ENCODE assay signal across 8 cellular contexts in genomic region chr2:174699993-174700766, GRCh38.
DNase-seq lines count a peak whose midpoint lies in the region; ATAC-seq and TF ChIP-seq lines count a peak whose summit lies in the region.

No MANE protein-coding gene starts in this region.

- no peak overlapping the region for H3K4me2 ChIP-seq in parathyroid adenoma (ENCODE audit: low read length)

- H3K9me3 ChIP-seq in parathyroid adenoma (ENCODE audit: control insufficient read depth, low read length), result no peaks in the 10 kb centered on the region

- DNase-seq in DMS114 treated with DMSO at 0.1 percent for 48 hours (lab: John Stamatoyannopoulos, UW; ENCODE audit: unreplicated experiment), result peak; percentile 30
- peak; percentile 33 for DNase-seq in NCI-H2029 (lab: John Stamatoyannopoulos, UW)
- peak in 1 of 2 donors; percentile 18 for DNase-seq in foreskin keratinocyte
- DNase-seq in activated CD4-positive, CD25-positive, alpha-beta regulatory T cell treated with anti-CD3 and anti-CD28 coated beads, Interleukin-2, amount 50 U/mL, for 72 hours, result no peak

- no peak overlapping the region for H2AFZ ChIP-seq in parathyroid adenoma

- H3K9ac ChIP-seq in parathyroid adenoma, result no peak overlapping the region

- H3K79me2 ChIP-seq in parathyroid adenoma, result no peaks in the 10 kb centered on the region

- H3K4me3 ChIP-seq in parathyroid adenoma (ENCODE audit: low read depth, low read length), result no peak overlapping the region

- TF ChIP-seq CTCF in VCaP (conservative IDR thresholded peaks at IDR 0.05), result peak; percentile 79
- TF ChIP-seq CTCF in foreskin keratinocyte (conservative IDR thresholded peaks at IDR 0.05), result peak; percentile 83
- peak; percentile 79 for TF ChIP-seq CTCF in parathyroid adenoma (IDR thresholded peaks at IDR 0.05)

- no peaks in the 10 kb centered on the region for H3K36me3 ChIP-seq in parathyroid adenoma (ENCODE audit: control insufficient read depth, insufficient read depth, low read length)

- peak; percentile 41 for ATAC-seq in GM19468 (IDR thresholded peaks at IDR 0.05; ENCODE audit: extremely low read depth, unreplicated experiment)
- peak; percentile 55 for ATAC-seq in foreskin keratinocyte
- ATAC-seq in HG02938 (IDR thresholded peaks at IDR 0.05; ENCODE audit: unreplicated experiment), result no peak

- H3K4me1 ChIP-seq in foreskin keratinocyte (no peaks in the 10 kb centered on the region), parathyroid adenoma (peaks cover 2% of the 10 kb centered on the region)

- H3K27ac ChIP-seq in VCaP, result no peak overlapping the region
- no peak overlapping the region for H3K27ac ChIP-seq in foreskin keratinocyte
- no peak overlapping the region for H3K27ac ChIP-seq in parathyroid adenoma

- H3K27me3 ChIP-seq in foreskin keratinocyte (peaks cover 44% of the 10 kb centered on the region), parathyroid adenoma (ENCODE audit: control insufficient read depth, insufficient read depth, low read length) (no peaks in the 10 kb centered on the region)
